Comparison of ENCODE assay signal across 1 cellular context in the genomic region with DNA sequence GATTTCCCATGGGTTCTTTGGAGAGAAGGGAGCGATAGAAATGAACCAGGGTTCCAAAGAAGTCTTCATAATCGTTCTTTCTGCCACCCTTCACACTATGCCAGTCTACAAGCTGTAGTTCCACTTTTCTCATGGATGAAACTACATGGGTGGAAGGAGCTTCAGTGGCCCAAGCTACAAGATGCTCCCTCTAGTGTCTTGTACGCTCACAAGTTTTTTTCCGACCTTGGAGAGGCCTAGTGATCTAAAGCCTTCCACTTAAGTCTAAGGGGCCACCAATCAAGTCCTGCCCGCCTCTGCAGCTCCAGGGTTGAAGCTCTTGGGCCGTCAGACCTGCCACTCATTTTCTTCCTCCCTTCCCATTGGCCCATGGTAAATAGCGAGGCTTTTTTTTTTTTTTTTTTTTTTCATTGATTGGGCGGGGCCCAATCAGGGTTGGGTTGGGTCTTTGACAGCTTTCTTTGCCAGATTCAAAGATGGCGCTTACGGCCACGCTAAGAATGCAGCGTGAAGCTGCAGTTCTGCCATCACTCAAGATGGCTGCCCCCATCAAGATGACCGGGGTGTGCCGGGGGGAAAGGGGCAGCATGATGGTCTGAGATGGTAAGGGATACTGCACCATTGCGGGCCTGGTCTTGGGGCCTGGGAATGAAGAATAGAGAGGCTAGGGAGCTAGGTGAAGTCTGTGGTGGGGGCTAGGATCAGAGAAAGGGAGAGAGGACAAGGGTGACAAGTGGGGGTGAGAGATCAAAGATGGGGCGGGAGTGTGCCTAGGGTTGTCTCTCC.
TF ChIP-seq lines count a peak whose summit lies in the region.

Gene TOMM40L (plus strand): TSS at position 527 of the 786 bp plus-strand sequence. CDS start 430 bp downstream, outside the sequence.

TF ChIP-seq in GM12878, 131 proteins besides CTCF, POLR2A, EP300 and RAD21 (continued from another document and continues in another):
- 0 out of 2 replicates have a peak, but pooled peaks have one; percentile 36 for TF ChIP-seq TARDBP (IDR thresholded peaks at IDR 0.05; ENCODE audit: borderline replicate concordance)
- TF ChIP-seq SMARCA5 (IDR thresholded peaks at IDR 0.05): no peak
- no peak; the same call in 1 of the 2 replicates for TF ChIP-seq NR2F1 (conservative IDR thresholded peaks at IDR 0.05)
- peak; percentile 16 for TF ChIP-seq NFYA (IDR thresholded peaks at IDR 0.05; ENCODE audit: borderline replicate concordance, low read depth, low read length)
- TF ChIP-seq EED (IDR thresholded peaks at IDR 0.05; ENCODE audit: low read depth): no peak
- no peak; the same call in 2 of the 3 replicates for TF ChIP-seq POU2F2 (IDR thresholded peaks at IDR 0.05; ENCODE audit: borderline replicate concordance, low read depth, low read length)
- no peak for TF ChIP-seq IRF5 (IDR thresholded peaks at IDR 0.05; ENCODE audit: borderline replicate concordance)
- TF ChIP-seq RBBP5 (conservative IDR thresholded peaks at IDR 0.05): no peak
- TF ChIP-seq BCL11A (IDR thresholded peaks at IDR 0.05; ENCODE audit: low read depth, low read length): no peak
- TF ChIP-seq BHLHE40 (IDR thresholded peaks at IDR 0.05; ENCODE audit: borderline replicate concordance in 1 of 2, low read depth in 2 of 2, low read length in 1 of 2): peak in 1 of 2 experiments; percentile 7; a peak in 1 of 4 replicates
- TF ChIP-seq JUND (IDR thresholded peaks at IDR 0.05; ENCODE audit: low read depth, low read length): no peak
- TF ChIP-seq, protein P1, sequence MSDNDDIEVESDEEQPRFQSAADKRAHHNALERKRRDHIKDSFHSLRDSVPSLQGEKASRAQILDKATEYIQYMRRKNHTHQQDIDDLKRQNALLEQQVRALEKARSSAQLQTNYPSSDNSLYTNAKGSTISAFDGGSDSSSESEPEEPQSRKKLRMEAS (IDR thresholded peaks at IDR 0.05; ENCODE audit: low read depth, low read length): peak; percentile 34; the same call in 1 of the 2 replicates
- peak; percentile 46 for TF ChIP-seq FOS (IDR thresholded peaks at IDR 0.05; ENCODE audit: borderline replicate concordance, extremely low read depth, insufficient read length)
- no peak; a peak in 1 of 4 replicates for TF ChIP-seq IKZF2 (IDR thresholded peaks at IDR 0.05)
- no peak for TF ChIP-seq ETV6 (conservative IDR thresholded peaks at IDR 0.05 in 1 of 2, IDR thresholded peaks at IDR 0.05 in 1 of 2; ENCODE audit: borderline replicate concordance in 1 of 2, low read depth in 1 of 2)
- TF ChIP-seq KLF5 (IDR thresholded peaks at IDR 0.05; ENCODE audit: partially characterized antibody): no peak
- TF ChIP-seq KDM1A (IDR thresholded peaks at IDR 0.05; ENCODE audit: borderline replicate concordance): no peak
- TF ChIP-seq SPI1 (IDR thresholded peaks at IDR 0.05; ENCODE audit: borderline replicate concordance, insufficient read depth, low read depth, low read length): no peak
- TF ChIP-seq NBN (IDR thresholded peaks at IDR 0.05): 0 out of 2 replicates have a peak, but pooled peaks have one; percentile 72
- TF ChIP-seq ZNF384 (IDR thresholded peaks at IDR 0.05; ENCODE audit: borderline replicate concordance, low read depth, low read length): peak; percentile 100
- TF ChIP-seq SIN3A (IDR thresholded peaks at IDR 0.05; ENCODE audit: low read depth, low read length): 0 out of 2 replicates have a peak, but pooled peaks have one; percentile 72
- TF ChIP-seq SMAD5 (IDR thresholded peaks at IDR 0.05; ENCODE audit: low read depth): no peak
- TF ChIP-seq, protein P2, sequence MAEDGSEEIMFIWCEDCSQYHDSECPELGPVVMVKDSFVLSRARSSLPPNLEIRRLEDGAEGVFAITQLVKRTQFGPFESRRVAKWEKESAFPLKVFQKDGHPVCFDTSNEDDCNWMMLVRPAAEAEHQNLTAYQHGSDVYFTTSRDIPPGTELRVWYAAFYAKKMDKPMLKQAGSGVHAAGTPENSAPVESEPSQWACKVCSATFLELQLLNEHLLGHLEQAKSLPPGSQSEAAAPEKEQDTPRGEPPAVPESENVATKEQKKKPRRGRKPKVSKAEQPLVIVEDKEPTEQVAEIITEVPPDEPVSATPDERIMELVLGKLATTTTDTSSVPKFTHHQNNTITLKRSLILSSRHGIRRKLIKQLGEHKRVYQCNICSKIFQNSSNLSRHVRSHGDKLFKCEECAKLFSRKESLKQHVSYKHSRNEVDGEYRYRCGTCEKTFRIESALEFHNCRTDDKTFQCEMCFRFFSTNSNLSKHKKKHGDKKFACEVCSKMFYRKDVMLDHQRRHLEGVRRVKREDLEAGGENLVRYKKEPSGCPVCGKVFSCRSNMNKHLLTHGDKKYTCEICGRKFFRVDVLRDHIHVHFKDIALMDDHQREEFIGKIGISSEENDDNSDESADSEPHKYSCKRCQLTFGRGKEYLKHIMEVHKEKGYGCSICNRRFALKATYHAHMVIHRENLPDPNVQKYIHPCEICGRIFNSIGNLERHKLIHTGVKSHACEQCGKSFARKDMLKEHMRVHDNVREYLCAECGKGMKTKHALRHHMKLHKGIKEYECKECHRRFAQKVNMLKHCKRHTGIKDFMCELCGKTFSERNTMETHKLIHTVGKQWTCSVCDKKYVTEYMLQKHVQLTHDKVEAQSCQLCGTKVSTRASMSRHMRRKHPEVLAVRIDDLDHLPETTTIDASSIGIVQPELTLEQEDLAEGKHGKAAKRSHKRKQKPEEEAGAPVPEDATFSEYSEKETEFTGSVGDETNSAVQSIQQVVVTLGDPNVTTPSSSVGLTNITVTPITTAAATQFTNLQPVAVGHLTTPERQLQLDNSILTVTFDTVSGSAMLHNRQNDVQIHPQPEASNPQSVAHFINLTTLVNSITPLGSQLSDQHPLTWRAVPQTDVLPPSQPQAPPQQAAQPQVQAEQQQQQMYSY (CRISPR knock-in tag; IDR thresholded peaks at IDR 0.05): no peak
- TF ChIP-seq MEF2B (IDR thresholded peaks at IDR 0.05; ENCODE audit: partially characterized antibody, poor library complexity, severe bottlenecking): no peak
- no peak for TF ChIP-seq STAT1 (conservative IDR thresholded peaks at IDR 0.05)
- TF ChIP-seq SMC3 (IDR thresholded peaks at IDR 0.05; ENCODE audit: borderline replicate concordance, low read length): peak; percentile 83
- peak; percentile 79 for TF ChIP-seq SIX5 (IDR thresholded peaks at IDR 0.05; ENCODE audit: low read depth, low read length, severe bottlenecking)
- no peak for TF ChIP-seq TCF7 (IDR thresholded peaks at IDR 0.05; ENCODE audit: borderline replicate concordance)
- TF ChIP-seq POLR2AphosphoS5 (IDR thresholded peaks at IDR 0.05; ENCODE audit: low read length): no peak
- TF ChIP-seq HDAC2 (IDR thresholded peaks at IDR 0.05): no peak
- TF ChIP-seq CHD2 (IDR thresholded peaks at IDR 0.05; ENCODE audit: borderline replicate concordance, low read depth, low read length): peak; percentile 84; the same call in 1 of the 2 replicates
- no peak for TF ChIP-seq NFXL1 (IDR thresholded peaks at IDR 0.05; ENCODE audit: borderline replicate concordance)
- peak; percentile 99 for TF ChIP-seq PKNOX1 (IDR thresholded peaks at IDR 0.05)
- 0 out of 2 replicates have a peak, but pooled peaks have one; percentile 9 for TF ChIP-seq MTA2 (IDR thresholded peaks at IDR 0.05; ENCODE audit: low read depth)
- no peak for TF ChIP-seq IRF4 (IDR thresholded peaks at IDR 0.05; ENCODE audit: low read depth, low read length)
- no peak for TF ChIP-seq RAD51 (IDR thresholded peaks at IDR 0.05)
- no peak for TF ChIP-seq SUPT20H (IDR thresholded peaks at IDR 0.05; ENCODE audit: borderline replicate concordance, control insufficient read depth, low read depth, low read length)
- TF ChIP-seq, protein P3, sequence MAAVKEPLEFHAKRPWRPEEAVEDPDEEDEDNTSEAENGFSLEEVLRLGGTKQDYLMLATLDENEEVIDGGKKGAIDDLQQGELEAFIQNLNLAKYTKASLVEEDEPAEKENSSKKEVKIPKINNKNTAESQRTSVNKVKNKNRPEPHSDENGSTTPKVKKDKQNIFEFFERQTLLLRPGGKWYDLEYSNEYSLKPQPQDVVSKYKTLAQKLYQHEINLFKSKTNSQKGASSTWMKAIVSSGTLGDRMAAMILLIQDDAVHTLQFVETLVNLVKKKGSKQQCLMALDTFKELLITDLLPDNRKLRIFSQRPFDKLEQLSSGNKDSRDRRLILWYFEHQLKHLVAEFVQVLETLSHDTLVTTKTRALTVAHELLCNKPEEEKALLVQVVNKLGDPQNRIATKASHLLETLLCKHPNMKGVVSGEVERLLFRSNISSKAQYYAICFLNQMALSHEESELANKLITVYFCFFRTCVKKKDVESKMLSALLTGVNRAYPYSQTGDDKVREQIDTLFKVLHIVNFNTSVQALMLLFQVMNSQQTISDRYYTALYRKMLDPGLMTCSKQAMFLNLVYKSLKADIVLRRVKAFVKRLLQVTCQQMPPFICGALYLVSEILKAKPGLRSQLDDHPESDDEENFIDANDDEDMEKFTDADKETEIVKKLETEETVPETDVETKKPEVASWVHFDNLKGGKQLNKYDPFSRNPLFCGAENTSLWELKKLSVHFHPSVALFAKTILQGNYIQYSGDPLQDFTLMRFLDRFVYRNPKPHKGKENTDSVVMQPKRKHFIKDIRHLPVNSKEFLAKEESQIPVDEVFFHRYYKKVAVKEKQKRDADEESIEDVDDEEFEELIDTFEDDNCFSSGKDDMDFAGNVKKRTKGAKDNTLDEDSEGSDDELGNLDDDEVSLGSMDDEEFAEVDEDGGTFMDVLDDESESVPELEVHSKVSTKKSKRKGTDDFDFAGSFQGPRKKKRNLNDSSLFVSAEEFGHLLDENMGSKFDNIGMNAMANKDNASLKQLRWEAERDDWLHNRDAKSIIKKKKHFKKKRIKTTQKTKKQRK (IDR thresholded peaks at IDR 0.05; ENCODE audit: low read depth, low read length): peak; percentile 24; the same call in 1 of the 2 replicates
- peak; percentile 66; the same call in 1 of the 2 replicates for TF ChIP-seq TAF1 (IDR thresholded peaks at IDR 0.05; ENCODE audit: borderline replicate concordance, low read depth, low read length)
- no peak for TF ChIP-seq LARP7 (IDR thresholded peaks at IDR 0.05)
- TF ChIP-seq CHD4 (IDR thresholded peaks at IDR 0.05): no peak
- TF ChIP-seq SUZ12 (IDR thresholded peaks at IDR 0.05; ENCODE audit: unreplicated experiment): no peak
- no peak for TF ChIP-seq NRF1 (conservative IDR thresholded peaks at IDR 0.05; ENCODE audit: low read depth, low read length)
- TF ChIP-seq, protein P4, sequence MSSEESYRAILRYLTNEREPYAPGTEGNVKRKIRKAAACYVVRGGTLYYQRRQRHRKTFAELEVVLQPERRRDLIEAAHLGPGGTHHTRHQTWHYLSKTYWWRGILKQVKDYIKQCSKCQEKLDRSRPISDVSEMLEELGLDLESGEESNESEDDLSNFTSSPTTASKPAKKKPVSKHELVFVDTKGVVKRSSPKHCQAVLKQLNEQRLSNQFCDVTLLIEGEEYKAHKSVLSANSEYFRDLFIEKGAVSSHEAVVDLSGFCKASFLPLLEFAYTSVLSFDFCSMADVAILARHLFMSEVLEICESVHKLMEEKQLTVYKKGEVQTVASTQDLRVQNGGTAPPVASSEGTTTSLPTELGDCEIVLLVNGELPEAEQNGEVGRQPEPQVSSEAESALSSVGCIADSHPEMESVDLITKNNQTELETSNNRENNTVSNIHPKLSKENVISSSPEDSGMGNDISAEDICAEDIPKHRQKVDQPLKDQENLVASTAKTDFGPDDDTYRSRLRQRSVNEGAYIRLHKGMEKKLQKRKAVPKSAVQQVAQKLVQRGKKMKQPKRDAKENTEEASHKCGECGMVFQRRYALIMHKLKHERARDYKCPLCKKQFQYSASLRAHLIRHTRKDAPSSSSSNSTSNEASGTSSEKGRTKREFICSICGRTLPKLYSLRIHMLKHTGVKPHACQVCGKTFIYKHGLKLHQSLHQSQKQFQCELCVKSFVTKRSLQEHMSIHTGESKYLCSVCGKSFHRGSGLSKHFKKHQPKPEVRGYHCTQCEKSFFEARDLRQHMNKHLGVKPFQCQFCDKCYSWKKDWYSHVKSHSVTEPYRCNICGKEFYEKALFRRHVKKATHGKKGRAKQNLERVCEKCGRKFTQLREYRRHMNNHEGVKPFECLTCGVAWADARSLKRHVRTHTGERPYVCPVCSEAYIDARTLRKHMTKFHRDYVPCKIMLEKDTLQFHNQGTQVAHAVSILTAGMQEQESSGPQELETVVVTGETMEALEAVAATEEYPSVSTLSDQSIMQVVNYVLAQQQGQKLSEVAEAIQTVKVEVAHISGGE (CRISPR knock-in tag; IDR thresholded peaks at IDR 0.05): no peak
- TF ChIP-seq BCLAF1 (IDR thresholded peaks at IDR 0.05): no peak
- no peak for TF ChIP-seq BRCA1 (IDR thresholded peaks at IDR 0.05; ENCODE audit: low read depth, low read length)
- peak; percentile 56; the same call in 1 of the 2 replicates for TF ChIP-seq RFX5 (IDR thresholded peaks at IDR 0.05; ENCODE audit: low read depth, low read length)
